ENCODE assay signal across 25 cellular contexts in genomic region chr14:90378249-90378648, GRCh38.
"Had no signal": no experiment of that assay in that cellular context is flagged by ENCODE, and none has a peak within 500 bp of the region (broad histone marks: within the 10 kb centered on the region; RNA-seq: fewer than 3 reads in every experiment).

No MANE protein-coding gene starts in this region.

- H3K27ac ChIP-seq: epithelial cell of prostate, esophagus squamous epithelium, gastrocnemius medialis, heart right ventricle, left lung, lower lobe of right lung had no signal

- H3K36me3 ChIP-seq: esophagus squamous epithelium, gastrocnemius medialis, heart right ventricle, left lung, lower lobe of right lung had no signal

- ATAC-seq: effector memory CD8-positive, alpha-beta T cell; esophagus mucosa; gastrocnemius medialis; heart right ventricle; left cardiac atrium; left lung; left ventricle myocardium superior; lower lobe of right lung; mucosa of descending colon had no signal

- H3K27me3 ChIP-seq: esophagus squamous epithelium, gastrocnemius medialis, heart right ventricle, left lung had no signal

- H3K9me3 ChIP-seq: esophagus squamous epithelium, gastrocnemius medialis, heart right ventricle, left lung, lower lobe of right lung, mucosa of descending colon had no signal

- H3K4me3 ChIP-seq: esophagus squamous epithelium, gastrocnemius medialis, heart right ventricle, left lung, lower lobe of right lung, mucosa of descending colon had no signal

- DNase-seq: cortex of kidney; effector CD8-positive, alpha-beta T cell; effector memory CD8-positive, alpha-beta T cell; endodermal cell; esophagus squamous epithelium; foreskin fibroblast; foreskin melanocyte; gastrocnemius medialis; glutamatergic neuron; head of caudate nucleus; heart right ventricle; hippocampal formation; left cardiac atrium; left lung; left ventricle myocardium superior; lower lobe of right lung; mesenchymal stem cell; mucosa of descending colon; naive B cell had no signal

- FAIRE-seq: colon, endometrium, islet of Langerhans, keratinocyte had no signal
